14 cellular contexts compared by ENCODE assay signal in genomic region chr18:13471971-13472628, GRCh38.
DNase-seq lines count a peak whose midpoint lies in the region; ATAC-seq and TF ChIP-seq lines count a peak whose summit lies in the region.
"Had no signal": no experiment of that assay in that cellular context is flagged by ENCODE, and none has a peak within 500 bp of the region (broad histone marks: within the 10 kb centered on the region; RNA-seq: fewer than 3 reads in every experiment).

No MANE protein-coding gene starts in this region.

- H3K4me1 ChIP-seq in heart right ventricle, result peaks cover 9 to 47% (median 29%) of the 10 kb centered on the region in 9 donors
- H3K4me1 ChIP-seq in spleen, result peaks cover 0 to 39% (median 11%) of the 10 kb centered on the region in 6 donors

- TF ChIP-seq POLR2A in spleen (IDR thresholded peaks at IDR 0.05), result no peak

- H3K27me3 ChIP-seq in heart right ventricle (no peaks in the 10 kb centered on the region), spleen (replicated peaks in 1 of 7) (no peaks in the 10 kb centered on the region)

- peak overlapping the region; percentile 10 to 78 (median 59) for H3K27ac ChIP-seq in heart right ventricle
- H3K27ac ChIP-seq in spleen, result peak overlapping the region in 5 of 8 donors; percentile 8 to 73 (median 63)

- TF ChIP-seq CTCF in heart right ventricle (IDR thresholded peaks at IDR 0.05) (no peak), spleen (IDR thresholded peaks at IDR 0.05 in 8 of 11, conservative IDR thresholded peaks at IDR 0.05 in 3 of 11) (no peak)

- peaks cover 0 to 3% (median 0%) of the 10 kb centered on the region in 9 donors for H3K36me3 ChIP-seq in heart right ventricle
- H3K36me3 ChIP-seq in spleen, result peaks cover 0 to 41% (median 0%) of the 10 kb centered on the region in 6 donors
- H3K36me3 ChIP-seq: thoracic aorta had no signal

- H3K9me3 ChIP-seq in heart right ventricle, result peaks cover 0 to under 1% (median 0%) of the 10 kb centered on the region in 11 donors
- peaks cover 0 to 10% (median 3%) of the 10 kb centered on the region in 8 donors for H3K9me3 ChIP-seq in spleen
- H3K9me3 ChIP-seq: thoracic aorta had no signal

- H3K4me3 ChIP-seq in heart right ventricle (no peak overlapping the region), spleen (no peak overlapping the region)
- H3K4me3 ChIP-seq: thoracic aorta had no signal

- DNase-seq in activated CD8-positive, alpha-beta memory T cell treated with anti-CD3 and anti-CD28 coated beads, Interleukin-2, amount 50 U/mL, for 48 hours, result peak; percentile 39
- DNase-seq in activated CD8-positive, alpha-beta memory T cell treated with anti-CD3 and anti-CD28 coated beads for 24 hours, result no peak
- DNase-seq in NCI-H69 (lab: John Stamatoyannopoulos, UW), result peak; percentile 83
- DNase-seq in heart right ventricle, result no peak
- peak; percentile 74 for DNase-seq in spleen
- DNase-seq in activated effector memory CD4-positive, alpha-beta T cell treated with anti-CD3 and anti-CD28 coated beads, Interleukin-2, amount 50 U/mL, for 16 hours, result no peak
- DNase-seq in DMS53 treated with DMSO at 0.1 percent for 48 hours (lab: John Stamatoyannopoulos, UW; ENCODE audit: unreplicated experiment), result no peak
- DNase-seq: activated CD4-positive, alpha-beta memory T cell treated with anti-CD3 and anti-CD28 coated beads for 36 hours; amniotic stem cell; erythroblast; NCI-H2081 treated with DMSO at 0.1 percent for 48 hours; SIG-M5 had no signal

- intact Hi-C loops in heart right ventricle (cut with DNase I), result no loop called here
- intact Hi-C loops in spleen (cut with DNase I; ENCODE audit: low total_unique reads), result no loop called here

- peak in 6 of 8 donors; percentile 42 to 63 (median 49) for ATAC-seq in heart right ventricle
- no peak for ATAC-seq in HG02885 (IDR thresholded peaks at IDR 0.05; ENCODE audit: poor library complexity, unreplicated experiment)

- 46 to 55% methylated on average over 17 of the region's 17 CpGs for WGBS in heart right ventricle, 2 donors
- WGBS in spleen, 5 donors, result 61 to 73% (median 70%) methylated on average over 13 to 17 of the region's 17 CpGs

Comparison
In these comparisons a context has a peak if more than half of its experiments do, and no peak if none do; other contexts are left out.
1. DNase-seq: peak in activated CD8-positive, alpha-beta memory T cell treated with anti-CD3 and anti-CD28 coated beads, Interleukin-2, amount 50 U/mL, for 48 hours (single experiment), NCI-H69 (single experiment) and spleen (single experiment); none in activated CD8-positive, alpha-beta memory T cell treated with anti-CD3 and anti-CD28 coated beads for 24 hours (single experiment), heart right ventricle (0 of 2), activated effector memory CD4-positive, alpha-beta T cell treated with anti-CD3 and anti-CD28 coated beads, Interleukin-2, amount 50 U/mL, for 16 hours (single experiment) and DMS53 treated with DMSO at 0.1 percent for 48 hours (single experiment).